27 cellular contexts compared by ENCODE assay signal in genomic region chr7:51701935-51702334, GRCh38.
"Had no signal": no experiment of that assay in that cellular context is flagged by ENCODE, and none has a peak within 500 bp of the region (broad histone marks: within the 10 kb centered on the region; RNA-seq: fewer than 3 reads in every experiment).

No MANE protein-coding gene starts in this region.

- ATAC-seq: effector memory CD8-positive, alpha-beta T cell; esophagus mucosa; foreskin keratinocyte; gastrocnemius medialis; gastroesophageal sphincter; heart left ventricle; heart right ventricle had no signal

- FAIRE-seq: endometrium, endothelial cell of umbilical vein had no signal

- H3K4me1 ChIP-seq: colonic mucosa, esophagus muscularis mucosa, esophagus squamous epithelium, foreskin keratinocyte, gastrocnemius medialis, heart left ventricle, heart right ventricle had no signal

- H3K9me3 ChIP-seq: colonic mucosa, gastrocnemius medialis had no signal

- H3K4me3 ChIP-seq: colonic mucosa, coronary artery, dorsolateral prefrontal cortex, esophagus muscularis mucosa, esophagus squamous epithelium, gastrocnemius medialis, gastroesophageal sphincter, heart left ventricle, heart right ventricle, hepatocyte had no signal

- H3K27ac ChIP-seq: colonic mucosa, coronary artery, dorsolateral prefrontal cortex, epithelial cell of prostate, esophagus muscularis mucosa, esophagus squamous epithelium, foreskin keratinocyte, gastrocnemius medialis, gastroesophageal sphincter, heart left ventricle, heart right ventricle, hepatocyte had no signal

- H3K36me3 ChIP-seq: colonic mucosa, esophagus muscularis mucosa, esophagus squamous epithelium, gastrocnemius medialis, gastroesophageal sphincter, heart left ventricle, heart right ventricle had no signal

- DNase-seq: colonic mucosa; cortex of kidney; dermis blood vessel endothelial cell; dorsolateral prefrontal cortex; effector CD4-positive, alpha-beta T cell; effector CD8-positive, alpha-beta T cell; effector memory CD4-positive, alpha-beta T cell; effector memory CD8-positive, alpha-beta T cell; endodermal cell; erythroblast; esophagus squamous epithelium; foreskin fibroblast; foreskin keratinocyte; foreskin melanocyte; gastrocnemius medialis; glutamatergic neuron; head of caudate nucleus; heart left ventricle; heart right ventricle had no signal
